9 cellular contexts compared by ENCODE assay signal in genomic region chr16:3501783-3502400, GRCh38. TPM values are rescaled to one million over a fixed set of nuclear protein-coding genes. Genes with fewer than 3 reads are reported as not detected.
DNase-seq lines count a peak whose midpoint lies in the region; TF ChIP-seq lines count a peak whose summit lies in the region.
"Had no signal": no experiment of that assay in that cellular context is flagged by ENCODE, and none has a peak within 500 bp of the region (broad histone marks: within the 10 kb centered on the region; RNA-seq: fewer than 3 reads in every experiment).

No MANE protein-coding gene starts in this region.

- TF ChIP-seq CTCF in SU-DHL-6 (IDR thresholded peaks at IDR 0.05; ENCODE audit: insufficient read depth, low read length, poor library complexity, severe bottlenecking) (no peak), left ventricle myocardium inferior (IDR thresholded peaks at IDR 0.05; ENCODE audit: borderline replicate concordance) (no peak), spleen (IDR thresholded peaks at IDR 0.05 in 8 of 11, conservative IDR thresholded peaks at IDR 0.05 in 3 of 11) (no peak)

- H3K9ac ChIP-seq in SU-DHL-6 (ENCODE audit: low read length): no peak overlapping the region

- H3K4me3 ChIP-seq in SU-DHL-6 (ENCODE audit: insufficient read depth, low read length, poor library complexity, severe bottlenecking): no peak overlapping the region
- H3K4me3 ChIP-seq in left ventricle myocardium inferior: peak overlapping the region; percentile 95
- peak overlapping the region; percentile 70 to 99 (median 92) for H3K4me3 ChIP-seq in spleen

- no peak overlapping the region for H2AFZ ChIP-seq in SU-DHL-6 (ENCODE audit: low read depth, low read length, severe bottlenecking)

- intact Hi-C loops in left ventricle myocardium inferior (cut with micrococcal nuclease) (no loop called here), spleen (cut with DNase I; ENCODE audit: low total_unique reads) (loop anchor here (10.0 kb wide), 1 partner anchor 217 kb away; the partner anchor contains the start of gene ZNF263)

- H3F3A ChIP-seq in SU-DHL-6 (ENCODE audit: insufficient read depth): peaks cover 8% of the 10 kb centered on the region; the same call in 1 of the 2 replicates

- no peak overlapping the region for H3K27ac ChIP-seq in SU-DHL-6 (ENCODE audit: low read depth, low read length)
- peak overlapping the region; percentile 83 for H3K27ac ChIP-seq in left ventricle myocardium inferior (replicated peaks)
- peak overlapping the region in 2 of 8 donors; percentile 78 to 79 for H3K27ac ChIP-seq in spleen

- H3K4me1 ChIP-seq in left ventricle myocardium inferior (peaks cover 32% of the 10 kb centered on the region), spleen (peaks cover 12 to 51% (median 42%) of the 10 kb centered on the region in 6 donors)

- no peaks in the 10 kb centered on the region for H3K9me2 ChIP-seq in SU-DHL-6 (replicated peaks; ENCODE audit: insufficient read depth, low read length)

- H3K4me2 ChIP-seq in SU-DHL-6 (ENCODE audit: low read depth, low read length, poor library complexity, severe bottlenecking): peak overlapping the region; percentile 80

- TF ChIP-seq POLR2A in spleen (IDR thresholded peaks at IDR 0.05): no peak

- no peaks in the 10 kb centered on the region for H4K20me1 ChIP-seq in SU-DHL-6 (ENCODE audit: low read depth, low read length)

- no peaks in the 10 kb centered on the region for H3K79me2 ChIP-seq in SU-DHL-6 (ENCODE audit: insufficient read depth, low read length)

- WGBS in spleen, 5 donors: 78 to 84% (median 81%) methylated on average over 22 of the region's 22 CpGs

- peak; percentile 14 for DNase-seq in NCI-H2196 treated with DMSO at 0.1 percent for 48 hours (lab: John Stamatoyannopoulos, UW; ENCODE audit: unreplicated experiment)
- DNase-seq in NCI-H2196 (lab: John Stamatoyannopoulos, UW; ENCODE audit: unreplicated experiment): no peak
- DNase-seq in left ventricle myocardium inferior: no peak
- DNase-seq in spleen: peak; percentile 32
- DNase-seq in KBM-7: no peak
- DNase-seq in NAMALWA (ENCODE audit: low spot score): no peak
- DNase-seq in stimulated activated CD4-positive, alpha-beta T cell treated with anti-CD3 and anti-CD28 coated beads, Interleukin-4, amount 100 ng/mL, for 24 hours: no peak

- in situ Hi-C loops in KBM-7 (cut with MboI; ENCODE audit: low pct_unique_long_range_greater_than_20kb, low sequenced_read_pairs): no loop called here

- no peaks in the 10 kb centered on the region for H3K27me3 ChIP-seq in SU-DHL-6 (ENCODE audit: low read length)
- H3K27me3 ChIP-seq in left ventricle myocardium inferior (ENCODE audit: low read depth): no peaks in the 10 kb centered on the region
- no peaks in the 10 kb centered on the region for H3K27me3 ChIP-seq in spleen (replicated peaks in 1 of 7)

- no peaks in the 10 kb centered on the region for H3K36me3 ChIP-seq in SU-DHL-6 (ENCODE audit: low read length)
- H3K36me3 ChIP-seq in left ventricle myocardium inferior: peaks cover 23% of the 10 kb centered on the region
- peaks cover 0 to 19% (median 6%) of the 10 kb centered on the region in 6 donors for H3K36me3 ChIP-seq in spleen
- H3K36me3 ChIP-seq: neutrophil had no signal

- H3K9me3 ChIP-seq in SU-DHL-6 (ENCODE audit: insufficient read depth, low read length) (no peaks in the 10 kb centered on the region), left ventricle myocardium inferior (replicated peaks) (no peaks in the 10 kb centered on the region), spleen (no peaks in the 10 kb centered on the region)
- H3K9me3 ChIP-seq: neutrophil had no signal

RNA-seq across cellular contexts. Expression of gene CLUAP1, which starts 1.1 kb away (rescaled TPM):
- total RNA-seq in left ventricle myocardium inferior (14.4 TPM), spleen (10 to 100 TPM in 6 of 7 donors, 1 to 10 TPM in 1; 9.8 to 19.7 (median 14.9) TPM)
- 1 to 10 TPM; 4.0 to 9.2 (median 9.0) TPM for polyA plus RNA-seq in spleen

RNA-seq across cellular contexts. Expression of gene C16orf90, which starts 6.6 kb away (rescaled TPM):
- total RNA-seq in left ventricle myocardium inferior (not detected), spleen (not detected)
- not detected for polyA plus RNA-seq in spleen

RNA-seq across cellular contexts. Expression of gene NAA60, which starts 58.4 kb away (rescaled TPM):
- total RNA-seq in left ventricle myocardium inferior (38.2 TPM), spleen (10 to 100 TPM; 35.0 to 85.9 (median 51.2) TPM)
- 10 to 100 TPM; 27.2 to 40.3 (median 33.8) TPM for polyA plus RNA-seq in spleen

RNA-seq across cellular contexts. Expression of gene ZNF597, which starts 58.6 kb away (rescaled TPM):
- total RNA-seq in left ventricle myocardium inferior (1.7 TPM), spleen (1 to 10 TPM; 2.4 to 4.6 (median 3.7) TPM)
- polyA plus RNA-seq in spleen: 1 to 10 TPM in 2 of 3 donors, under 1 TPM in 1; 0.78 to 1.3 (median 1.2) TPM

Comparison
In these comparisons a context has a peak if more than half of its experiments do, and no peak if none do; other contexts are left out.
1. DNase-seq: peak in NCI-H2196 treated with DMSO at 0.1 percent for 48 hours (single experiment) and spleen (single experiment); none in NCI-H2196 (single experiment), left ventricle myocardium inferior (single experiment), KBM-7 (single experiment), NAMALWA (single experiment) and stimulated activated CD4-positive, alpha-beta T cell treated with anti-CD3 and anti-CD28 coated beads, Interleukin-4, amount 100 ng/mL, for 24 hours (single experiment).